Comparison of ENCODE assay signal across 2 cellular contexts in the genomic region with DNA sequence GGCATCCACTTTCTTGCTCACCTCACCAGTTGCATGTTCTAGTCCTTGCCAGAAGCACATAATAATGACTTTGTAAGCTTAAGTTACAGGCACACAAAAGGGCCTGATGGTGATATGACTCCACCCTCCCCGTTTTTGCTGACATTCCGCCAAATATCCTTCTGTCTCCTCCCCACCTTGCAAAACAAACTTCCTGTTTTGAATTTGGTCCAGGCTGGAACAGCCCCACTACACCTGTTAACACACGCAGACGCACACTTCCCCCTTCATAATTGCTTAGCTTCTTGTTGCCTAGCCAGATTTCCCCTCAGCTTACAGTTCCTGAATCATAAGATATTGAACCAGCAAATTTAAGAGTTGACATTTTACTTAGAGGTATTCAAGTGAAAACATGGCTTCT.
TF ChIP-seq lines count a peak whose summit lies in the region.

A gene with protein sequence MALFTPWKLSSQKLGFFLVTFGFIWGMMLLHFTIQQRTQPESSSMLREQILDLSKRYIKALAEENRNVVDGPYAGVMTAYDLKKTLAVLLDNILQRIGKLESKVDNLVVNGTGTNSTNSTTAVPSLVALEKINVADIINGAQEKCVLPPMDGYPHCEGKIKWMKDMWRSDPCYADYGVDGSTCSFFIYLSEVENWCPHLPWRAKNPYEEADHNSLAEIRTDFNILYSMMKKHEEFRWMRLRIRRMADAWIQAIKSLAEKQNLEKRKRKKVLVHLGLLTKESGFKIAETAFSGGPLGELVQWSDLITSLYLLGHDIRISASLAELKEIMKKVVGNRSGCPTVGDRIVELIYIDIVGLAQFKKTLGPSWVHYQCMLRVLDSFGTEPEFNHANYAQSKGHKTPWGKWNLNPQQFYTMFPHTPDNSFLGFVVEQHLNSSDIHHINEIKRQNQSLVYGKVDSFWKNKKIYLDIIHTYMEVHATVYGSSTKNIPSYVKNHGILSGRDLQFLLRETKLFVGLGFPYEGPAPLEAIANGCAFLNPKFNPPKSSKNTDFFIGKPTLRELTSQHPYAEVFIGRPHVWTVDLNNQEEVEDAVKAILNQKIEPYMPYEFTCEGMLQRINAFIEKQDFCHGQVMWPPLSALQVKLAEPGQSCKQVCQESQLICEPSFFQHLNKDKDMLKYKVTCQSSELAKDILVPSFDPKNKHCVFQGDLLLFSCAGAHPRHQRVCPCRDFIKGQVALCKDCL (plus strand): TSS at position 269 of the 400 bp plus-strand sequence. CDS start 332 bp downstream, outside the sequence.

TF ChIP-seq in SK-N-SH, 30 proteins besides CTCF, POLR2A, EP300 and RAD21 (continued from another document):
- TF ChIP-seq, protein P1, sequence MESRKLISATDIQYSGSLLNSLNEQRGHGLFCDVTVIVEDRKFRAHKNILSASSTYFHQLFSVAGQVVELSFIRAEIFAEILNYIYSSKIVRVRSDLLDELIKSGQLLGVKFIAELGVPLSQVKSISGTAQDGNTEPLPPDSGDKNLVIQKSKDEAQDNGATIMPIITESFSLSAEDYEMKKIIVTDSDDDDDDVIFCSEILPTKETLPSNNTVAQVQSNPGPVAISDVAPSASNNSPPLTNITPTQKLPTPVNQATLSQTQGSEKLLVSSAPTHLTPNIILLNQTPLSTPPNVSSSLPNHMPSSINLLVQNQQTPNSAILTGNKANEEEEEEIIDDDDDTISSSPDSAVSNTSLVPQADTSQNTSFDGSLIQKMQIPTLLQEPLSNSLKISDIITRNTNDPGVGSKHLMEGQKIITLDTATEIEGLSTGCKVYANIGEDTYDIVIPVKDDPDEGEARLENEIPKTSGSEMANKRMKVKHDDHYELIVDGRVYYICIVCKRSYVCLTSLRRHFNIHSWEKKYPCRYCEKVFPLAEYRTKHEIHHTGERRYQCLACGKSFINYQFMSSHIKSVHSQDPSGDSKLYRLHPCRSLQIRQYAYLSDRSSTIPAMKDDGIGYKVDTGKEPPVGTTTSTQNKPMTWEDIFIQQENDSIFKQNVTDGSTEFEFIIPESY (IDR thresholded peaks at IDR 0.05; ENCODE audit: borderline replicate concordance, low read depth), result no peak
- no peak for TF ChIP-seq ELF1 (IDR thresholded peaks at IDR 0.05)
- TF ChIP-seq POLR2AphosphoS5 (IDR thresholded peaks at IDR 0.05; ENCODE audit: low read depth, low read length), result no peak
- TF ChIP-seq, protein P2, sequence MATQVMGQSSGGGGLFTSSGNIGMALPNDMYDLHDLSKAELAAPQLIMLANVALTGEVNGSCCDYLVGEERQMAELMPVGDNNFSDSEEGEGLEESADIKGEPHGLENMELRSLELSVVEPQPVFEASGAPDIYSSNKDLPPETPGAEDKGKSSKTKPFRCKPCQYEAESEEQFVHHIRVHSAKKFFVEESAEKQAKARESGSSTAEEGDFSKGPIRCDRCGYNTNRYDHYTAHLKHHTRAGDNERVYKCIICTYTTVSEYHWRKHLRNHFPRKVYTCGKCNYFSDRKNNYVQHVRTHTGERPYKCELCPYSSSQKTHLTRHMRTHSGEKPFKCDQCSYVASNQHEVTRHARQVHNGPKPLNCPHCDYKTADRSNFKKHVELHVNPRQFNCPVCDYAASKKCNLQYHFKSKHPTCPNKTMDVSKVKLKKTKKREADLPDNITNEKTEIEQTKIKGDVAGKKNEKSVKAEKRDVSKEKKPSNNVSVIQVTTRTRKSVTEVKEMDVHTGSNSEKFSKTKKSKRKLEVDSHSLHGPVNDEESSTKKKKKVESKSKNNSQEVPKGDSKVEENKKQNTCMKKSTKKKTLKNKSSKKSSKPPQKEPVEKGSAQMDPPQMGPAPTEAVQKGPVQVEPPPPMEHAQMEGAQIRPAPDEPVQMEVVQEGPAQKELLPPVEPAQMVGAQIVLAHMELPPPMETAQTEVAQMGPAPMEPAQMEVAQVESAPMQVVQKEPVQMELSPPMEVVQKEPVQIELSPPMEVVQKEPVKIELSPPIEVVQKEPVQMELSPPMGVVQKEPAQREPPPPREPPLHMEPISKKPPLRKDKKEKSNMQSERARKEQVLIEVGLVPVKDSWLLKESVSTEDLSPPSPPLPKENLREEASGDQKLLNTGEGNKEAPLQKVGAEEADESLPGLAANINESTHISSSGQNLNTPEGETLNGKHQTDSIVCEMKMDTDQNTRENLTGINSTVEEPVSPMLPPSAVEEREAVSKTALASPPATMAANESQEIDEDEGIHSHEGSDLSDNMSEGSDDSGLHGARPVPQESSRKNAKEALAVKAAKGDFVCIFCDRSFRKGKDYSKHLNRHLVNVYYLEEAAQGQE (IDR thresholded peaks at IDR 0.05; ENCODE audit: low read depth, low read length), result no peak
- TF ChIP-seq MXI1 (IDR thresholded peaks at IDR 0.05; ENCODE audit: low read depth, low read length), result no peak
- TF ChIP-seq, protein P3, sequence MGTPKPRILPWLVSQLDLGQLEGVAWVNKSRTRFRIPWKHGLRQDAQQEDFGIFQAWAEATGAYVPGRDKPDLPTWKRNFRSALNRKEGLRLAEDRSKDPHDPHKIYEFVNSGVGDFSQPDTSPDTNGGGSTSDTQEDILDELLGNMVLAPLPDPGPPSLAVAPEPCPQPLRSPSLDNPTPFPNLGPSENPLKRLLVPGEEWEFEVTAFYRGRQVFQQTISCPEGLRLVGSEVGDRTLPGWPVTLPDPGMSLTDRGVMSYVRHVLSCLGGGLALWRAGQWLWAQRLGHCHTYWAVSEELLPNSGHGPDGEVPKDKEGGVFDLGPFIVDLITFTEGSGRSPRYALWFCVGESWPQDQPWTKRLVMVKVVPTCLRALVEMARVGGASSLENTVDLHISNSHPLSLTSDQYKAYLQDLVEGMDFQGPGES (IDR thresholded peaks at IDR 0.05; ENCODE audit: low read depth, low read length), result no peak
- TF ChIP-seq RCOR1 (IDR thresholded peaks at IDR 0.05; ENCODE audit: low read length), result no peak
- TF ChIP-seq, protein P4, sequence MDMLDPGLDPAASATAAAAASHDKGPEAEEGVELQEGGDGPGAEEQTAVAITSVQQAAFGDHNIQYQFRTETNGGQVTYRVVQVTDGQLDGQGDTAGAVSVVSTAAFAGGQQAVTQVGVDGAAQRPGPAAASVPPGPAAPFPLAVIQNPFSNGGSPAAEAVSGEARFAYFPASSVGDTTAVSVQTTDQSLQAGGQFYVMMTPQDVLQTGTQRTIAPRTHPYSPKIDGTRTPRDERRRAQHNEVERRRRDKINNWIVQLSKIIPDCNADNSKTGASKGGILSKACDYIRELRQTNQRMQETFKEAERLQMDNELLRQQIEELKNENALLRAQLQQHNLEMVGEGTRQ (IDR thresholded peaks at IDR 0.05; ENCODE audit: borderline replicate concordance, low read depth, low read length), result no peak
- no peak for TF ChIP-seq EZH2phosphoT487 (IDR thresholded peaks at IDR 0.05; ENCODE audit: borderline replicate concordance, low read depth)

TF ChIP-seq in SK-N-SH treated with all-trans-retinoic acid at 6 μM for 48 hours, 23 proteins besides CTCF, POLR2A, EP300 and RAD21 (continued from another document):
- TF ChIP-seq, protein P5, sequence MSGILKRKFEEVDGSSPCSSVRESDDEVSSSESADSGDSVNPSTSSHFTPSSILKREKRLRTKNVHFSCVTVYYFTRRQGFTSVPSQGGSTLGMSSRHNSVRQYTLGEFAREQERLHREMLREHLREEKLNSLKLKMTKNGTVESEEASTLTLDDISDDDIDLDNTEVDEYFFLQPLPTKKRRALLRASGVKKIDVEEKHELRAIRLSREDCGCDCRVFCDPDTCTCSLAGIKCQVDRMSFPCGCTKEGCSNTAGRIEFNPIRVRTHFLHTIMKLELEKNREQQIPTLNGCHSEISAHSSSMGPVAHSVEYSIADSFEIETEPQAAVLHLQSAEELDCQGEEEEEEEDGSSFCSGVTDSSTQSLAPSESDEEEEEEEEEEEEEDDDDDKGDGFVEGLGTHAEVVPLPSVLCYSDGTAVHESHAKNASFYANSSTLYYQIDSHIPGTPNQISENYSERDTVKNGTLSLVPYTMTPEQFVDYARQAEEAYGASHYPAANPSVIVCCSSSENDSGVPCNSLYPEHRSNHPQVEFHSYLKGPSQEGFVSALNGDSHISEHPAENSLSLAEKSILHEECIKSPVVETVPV (CRISPR knock-in tag; IDR thresholded peaks at IDR 0.05), result no peak
- no peak for TF ChIP-seq PPARA (CRISPR knock-in tag; IDR thresholded peaks at IDR 0.05; ENCODE audit: borderline replicate concordance)
- no peak for TF ChIP-seq ZNF565 (CRISPR knock-in tag; conservative IDR thresholded peaks at IDR 0.05; ENCODE audit: low read depth)
- no peak for TF ChIP-seq ESRRG (CRISPR knock-in tag; IDR thresholded peaks at IDR 0.05)
- TF ChIP-seq OSR1 (CRISPR knock-in tag; IDR thresholded peaks at IDR 0.05), result no peak
- TF ChIP-seq BACH2 (CRISPR knock-in tag; IDR thresholded peaks at IDR 0.05; ENCODE audit: borderline replicate concordance), result no peak
- TF ChIP-seq, protein P6, sequence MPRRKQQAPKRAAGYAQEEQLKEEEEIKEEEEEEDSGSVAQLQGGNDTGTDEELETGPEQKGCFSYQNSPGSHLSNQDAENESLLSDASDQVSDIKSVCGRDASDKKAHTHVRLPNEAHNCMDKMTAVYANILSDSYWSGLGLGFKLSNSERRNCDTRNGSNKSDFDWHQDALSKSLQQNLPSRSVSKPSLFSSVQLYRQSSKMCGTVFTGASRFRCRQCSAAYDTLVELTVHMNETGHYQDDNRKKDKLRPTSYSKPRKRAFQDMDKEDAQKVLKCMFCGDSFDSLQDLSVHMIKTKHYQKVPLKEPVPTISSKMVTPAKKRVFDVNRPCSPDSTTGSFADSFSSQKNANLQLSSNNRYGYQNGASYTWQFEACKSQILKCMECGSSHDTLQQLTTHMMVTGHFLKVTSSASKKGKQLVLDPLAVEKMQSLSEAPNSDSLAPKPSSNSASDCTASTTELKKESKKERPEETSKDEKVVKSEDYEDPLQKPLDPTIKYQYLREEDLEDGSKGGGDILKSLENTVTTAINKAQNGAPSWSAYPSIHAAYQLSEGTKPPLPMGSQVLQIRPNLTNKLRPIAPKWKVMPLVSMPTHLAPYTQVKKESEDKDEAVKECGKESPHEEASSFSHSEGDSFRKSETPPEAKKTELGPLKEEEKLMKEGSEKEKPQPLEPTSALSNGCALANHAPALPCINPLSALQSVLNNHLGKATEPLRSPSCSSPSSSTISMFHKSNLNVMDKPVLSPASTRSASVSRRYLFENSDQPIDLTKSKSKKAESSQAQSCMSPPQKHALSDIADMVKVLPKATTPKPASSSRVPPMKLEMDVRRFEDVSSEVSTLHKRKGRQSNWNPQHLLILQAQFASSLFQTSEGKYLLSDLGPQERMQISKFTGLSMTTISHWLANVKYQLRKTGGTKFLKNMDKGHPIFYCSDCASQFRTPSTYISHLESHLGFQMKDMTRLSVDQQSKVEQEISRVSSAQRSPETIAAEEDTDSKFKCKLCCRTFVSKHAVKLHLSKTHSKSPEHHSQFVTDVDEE (CRISPR knock-in tag; IDR thresholded peaks at IDR 0.05), result no peak
- no peak for TF ChIP-seq CSDC2 (CRISPR knock-in tag; IDR thresholded peaks at IDR 0.05)
- TF ChIP-seq ZC3H10 (CRISPR knock-in tag; IDR thresholded peaks at IDR 0.05), result no peak
- TF ChIP-seq ZFP30 (CRISPR knock-in tag; IDR thresholded peaks at IDR 0.05), result no peak
- no peak for TF ChIP-seq ZNF70 (CRISPR knock-in tag; IDR thresholded peaks at IDR 0.05)
- TF ChIP-seq TOX (CRISPR knock-in tag; IDR thresholded peaks at IDR 0.05; ENCODE audit: borderline replicate concordance), result no peak
TF ChIP-seq in SK-N-SH treated with all-trans-retinoic acid at 6 μM for 48 hours: peak in this region for 0.
